6 cellular contexts compared by ENCODE assay signal in the genomic region with DNA sequence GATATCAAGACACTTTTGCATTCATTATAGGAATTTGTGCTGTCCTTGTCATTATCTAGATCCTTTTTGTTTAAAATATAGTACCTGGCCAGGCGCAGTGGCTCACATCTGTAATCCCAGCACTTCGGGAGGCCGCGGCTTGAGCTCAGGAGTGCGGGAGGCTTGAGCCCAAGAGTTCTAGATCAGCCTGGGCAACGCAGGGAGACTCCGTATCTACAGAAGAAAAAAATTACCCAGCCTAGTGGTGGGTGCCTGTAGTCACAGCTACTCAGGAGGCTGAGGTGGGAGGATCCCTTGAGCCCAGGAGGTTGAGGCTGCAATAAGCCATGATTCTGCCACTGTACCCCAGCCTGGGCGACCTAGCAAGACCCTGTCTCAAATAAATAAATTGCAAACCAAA. TPM values are rescaled to one million over a fixed set of nuclear protein-coding genes. Genes with fewer than 3 reads are reported as not detected.
A peak's percentile ranks its signal among the peaks of the same experiment; 100 is the strongest.
DNase-seq lines count a peak whose midpoint lies in the region; ATAC-seq and TF ChIP-seq lines count a peak whose summit lies in the region.

No MANE protein-coding gene starts in this region.

- no peak overlapping the region for H2BK120ac ChIP-seq in neuronal stem cell (ENCODE audit: low read depth, low read length)

- DNase-seq in NOMO-1 treated with dmso at 0.1 percent for 144 hours (lab: John Stamatoyannopoulos, UW; ENCODE audit: unreplicated experiment) (peak; percentile 15), NOMO-1 (lab: John Stamatoyannopoulos, UW; ENCODE audit: unreplicated experiment in 2 of 2) (no peak), MCF 10A (ENCODE audit: unreplicated experiment) (peak; percentile 29), neuronal stem cell (ENCODE audit: low spot score) (no peak), NCI-H524 treated with DMSO at 0.1 percent for 48 hours (lab: John Stamatoyannopoulos, UW) (no peak)

- POLR2A ChIA-PET in MCF 10A (lab: Yijun Ruan, JAX): interaction anchor here (0.6 to 1.6 kb wide), 8 partner anchors 13 to 878 kb away, joined by 3 to 5 read pairs (median 3); no protein-coding TSS in a partner anchor

- no peaks in the 10 kb centered on the region for H3K27me3 Mint-ChIP-seq in MCF 10A (ENCODE audit: insufficient read depth, unreplicated experiment)

- H3K27me3 ChIP-seq in neuronal stem cell (ENCODE audit: control insufficient read depth in 3 of 3, insufficient read depth in 3 of 3, low read depth in 1 of 3, low read length in 3 of 3): no peaks in the 10 kb centered on the region

- no peaks in the 10 kb centered on the region for H3K36me3 Mint-ChIP-seq in MCF 10A (ENCODE audit: insufficient read depth, unreplicated experiment)

- H3K14ac ChIP-seq in neuronal stem cell (ENCODE audit: low read length): no peak overlapping the region

- TF ChIP-seq CTCF in MCF 10A (IDR thresholded peaks at IDR 0.05; ENCODE audit: unreplicated experiment): peak; percentile 18

- ATAC-seq in GM21515 (IDR thresholded peaks at IDR 0.05; ENCODE audit: unreplicated experiment): no peak

- H3K9me3 ChIP-seq in neuronal stem cell (replicated peaks in 1 of 2; ENCODE audit: control insufficient read depth in 2 of 2, insufficient read depth in 1 of 2, low read depth in 1 of 2, low read length in 2 of 2): no peaks in the 10 kb centered on the region

- peak overlapping the region in 1 of 2 donors; percentile 93 for H3K4me3 ChIP-seq in neuronal stem cell (ENCODE audit: low read length in 2 of 2)

- peaks cover 2 to 8% of the 10 kb centered on the region in 2 donors for H3K36me3 ChIP-seq in neuronal stem cell (replicated peaks in 1 of 2; ENCODE audit: control insufficient read depth in 2 of 2, insufficient read depth in 2 of 2, low read length in 2 of 2)

- peak overlapping the region; percentile 93 for H3K27ac Mint-ChIP-seq in MCF 10A (ENCODE audit: low read depth, unreplicated experiment)

- no peak overlapping the region for H2BK12ac ChIP-seq in neuronal stem cell (ENCODE audit: low read length)

- WGBS in neuronal stem cell (ENCODE audit: extremely low coverage in 2 of 2, insufficient read length in 2 of 2, insufficient replicate concordance in 1 of 2), 2 donors: no CpG with 5 or more reads among the region's 8 CpGs

- peak overlapping the region; percentile 54 for H3K4me2 ChIP-seq in neuronal stem cell (ENCODE audit: insufficient read depth, low read length, poor library complexity, severe bottlenecking)

- intact Hi-C loops in MCF 10A (cut with micrococcal nuclease): no loop called here

- CTCF ChIA-PET in MCF 10A (lab: Yijun Ruan, JAX): no interaction called here

- no peak overlapping the region for H3K23ac ChIP-seq in neuronal stem cell (ENCODE audit: low read depth, low read length, poor library complexity)

- peaks cover 0 to 7% of the 10 kb centered on the region in 2 donors for H3K4me1 ChIP-seq in neuronal stem cell (ENCODE audit: control insufficient read depth in 2 of 2, insufficient read depth in 1 of 2, low read depth in 1 of 2, low read length in 2 of 2)

- no peaks in the 10 kb centered on the region for H3K9me3 Mint-ChIP-seq in MCF 10A (ENCODE audit: unreplicated experiment)

- BruUV-seq in MCF 10A (replicated peaks; lab: Mats Ljungman, UMichigan): no TSS peak

- H3K18ac ChIP-seq in neuronal stem cell (ENCODE audit: low read length): no peak overlapping the region

- H3K9ac ChIP-seq in neuronal stem cell (ENCODE audit: low read depth, low read length, poor library complexity): no peak overlapping the region

- peak overlapping the region; percentile 99 for H2AFZ ChIP-seq in neuronal stem cell (ENCODE audit: low read length)

- no peak overlapping the region for H2AK5ac ChIP-seq in neuronal stem cell (ENCODE audit: low read depth, low read length)

- H4K8ac ChIP-seq in neuronal stem cell (ENCODE audit: low read depth, low read length): no peak overlapping the region

- H3K4me1 Mint-ChIP-seq in MCF 10A (ENCODE audit: insufficient read depth, unreplicated experiment): peaks cover 4% of the 10 kb centered on the region

- H3K4me3 Mint-ChIP-seq in MCF 10A (ENCODE audit: unreplicated experiment): peak overlapping the region; percentile 84

- H2BK15ac ChIP-seq in neuronal stem cell (ENCODE audit: low read length): peak overlapping the region; percentile 53

- peak overlapping the region; percentile 77 for H2BK5ac ChIP-seq in neuronal stem cell (ENCODE audit: low read length)

- H3K79me1 ChIP-seq in neuronal stem cell (ENCODE audit: low read depth, low read length): no peaks in the 10 kb centered on the region

- H3K27ac ChIP-seq in neuronal stem cell (replicated peaks; ENCODE audit: low read length): peak overlapping the region; percentile 51

- no peak overlapping the region for H3K4ac ChIP-seq in neuronal stem cell (ENCODE audit: low read length)

- H4K91ac ChIP-seq in neuronal stem cell (ENCODE audit: low read depth, low read length, poor library complexity): no peak overlapping the region

RNA-seq across cellular contexts. Expression of a gene that starts 0.6 kb away (rescaled TPM):
- 14.2 and 14.5 TPM in 2 replicates for total RNA-seq in MCF 10A (2022)
- 45.3 TPM for polyA plus RNA-seq in neuronal stem cell (2013, experiment 1 of 2)
- 47.1 TPM for polyA plus RNA-seq in neuronal stem cell (2013, experiment 2 of 2)

RNA-seq across cellular contexts. Expression of a gene that starts 6.5 kb away (rescaled TPM):
- 23.5 and 26.6 TPM in 2 replicates for total RNA-seq in MCF 10A (2022)
- polyA plus RNA-seq in neuronal stem cell (2013, experiment 1 of 2): 16.0 TPM
- 15.8 TPM for polyA plus RNA-seq in neuronal stem cell (2013, experiment 2 of 2)

RNA-seq across cellular contexts. Expression of a gene that starts 44.4 kb away (rescaled TPM):
- 0.26 TPM in 1 of 2 replicates, not detected in the other for total RNA-seq in MCF 10A (2022)
- not detected for polyA plus RNA-seq in neuronal stem cell (2013, experiment 1 of 2)
- polyA plus RNA-seq in neuronal stem cell (2013, experiment 2 of 2): not detected

RNA-seq across cellular contexts. Expression of a gene that starts 49.7 kb away (rescaled TPM):
- 0.88 and 1.7 TPM in 2 replicates for total RNA-seq in MCF 10A (2022)
- 0.24 TPM for polyA plus RNA-seq in neuronal stem cell (2013, experiment 1 of 2)
- 0.24 TPM for polyA plus RNA-seq in neuronal stem cell (2013, experiment 2 of 2)

RNA-seq across cellular contexts. Expression of a gene that starts 53.1 kb away (rescaled TPM):
- 276 and 305 TPM in 2 replicates for total RNA-seq in MCF 10A (2022)
- 3.1 TPM for polyA plus RNA-seq in neuronal stem cell (2013, experiment 1 of 2)
- polyA plus RNA-seq in neuronal stem cell (2013, experiment 2 of 2): 3.0 TPM

Comparison
In these comparisons a context has a peak if more than half of its experiments do, and no peak if none do; other contexts are left out.
1. DNase-seq: peak in NOMO-1 treated with dmso at 0.1 percent for 144 hours (single experiment) and MCF 10A (single experiment); none in NOMO-1 (0 of 2), neuronal stem cell (single experiment) and NCI-H524 treated with DMSO at 0.1 percent for 48 hours (single experiment).